Comparison of ENCODE assay signal across 25 cellular contexts in genomic region chr13:110973007-110973700, GRCh38. TPM values are rescaled to one million over a fixed set of nuclear protein-coding genes. Genes with fewer than 3 reads are reported as not detected.
DNase-seq lines count a peak whose midpoint lies in the region; ATAC-seq, FAIRE-seq and TF ChIP-seq lines count a peak whose summit lies in the region.
"Had no signal": no experiment of that assay in that cellular context is flagged by ENCODE, and none has a peak within 500 bp of the region (broad histone marks: within the 10 kb centered on the region; RNA-seq: fewer than 3 reads in every experiment).

No MANE protein-coding gene starts in this region.

- H2AK5ac ChIP-seq in mesenchymal stem cell (ENCODE audit: low read length, severe bottlenecking): no peak overlapping the region

- H3K18ac ChIP-seq in mesenchymal stem cell (ENCODE audit: low read depth in 1 of 2, low read length in 2 of 2): no peak overlapping the region

- no peaks in the 10 kb centered on the region for H3K79me2 ChIP-seq in endothelial cell of umbilical vein (ENCODE audit: control insufficient read depth, insufficient read depth, low read length)

- BruUV-seq in endothelial cell of umbilical vein (replicated peaks; lab: Mats Ljungman, UMichigan): no TSS peak

- H3K4me3 Mint-ChIP-seq in activated T-helper 2 cell treated with anti-CD3 and anti-CD28 coated beads, Interferon-gamma antibody, Interleukin-2, Interleukin-4, amounts not matched to agents 10 μg/mL and 5 μg/mL and 100 μg/mL, durations not matched to agents 14 hours and 24 hours and 36 hours (ENCODE audit: low read depth): no peak overlapping the region
- H3K4me3 Mint-ChIP-seq: CD4-positive, CD25-positive, alpha-beta regulatory T cell; CD8-positive, alpha-beta memory T cell; HFFc6 had no signal

- no peak overlapping the region for H2BK12ac ChIP-seq in mesenchymal stem cell (ENCODE audit: low read length in 2 of 2)

- H4K8ac ChIP-seq in mesenchymal stem cell (ENCODE audit: low read length): no peak overlapping the region

- no peaks in the 10 kb centered on the region for H3K9me3 ChIP-seq in HEK293 (ENCODE audit: control insufficient read depth, insufficient read depth, low read depth, low read length)
- H3K9me3 ChIP-seq in endothelial cell of umbilical vein (replicated peaks; ENCODE audit: control insufficient read depth, insufficient read depth, low read length): no peaks in the 10 kb centered on the region
- H3K9me3 ChIP-seq in mesenchymal stem cell (ENCODE audit: control insufficient read depth, low read length): peaks cover 15% of the 10 kb centered on the region
- H3K9me3 ChIP-seq: BE2C, HAP-1 had no signal

- H3K4me3 ChIP-seq in HEK293 (ENCODE audit: low read depth, low read length) (no peak overlapping the region), endothelial cell of umbilical vein (replicated peaks in 1 of 3; ENCODE audit: insufficient read depth in 1 of 3, low read depth in 1 of 3, low read length in 3 of 3) (no peak overlapping the region), mesenchymal stem cell (ENCODE audit: insufficient read depth in 1 of 2, low read depth in 1 of 2, low read length in 2 of 2) (no peak overlapping the region)
- H3K4me3 ChIP-seq: GM23248, HAP-1 had no signal

- no peaks in the 10 kb centered on the region for H3K79me1 ChIP-seq in mesenchymal stem cell (replicated peaks; ENCODE audit: low read length, poor library complexity, severe bottlenecking)

- H3K23ac ChIP-seq in mesenchymal stem cell (ENCODE audit: low read length in 2 of 2): no peak overlapping the region

- H3K27me3 Mint-ChIP-seq in activated T-helper 2 cell treated with anti-CD3 and anti-CD28 coated beads, Interferon-gamma antibody, Interleukin-2, Interleukin-4, amounts not matched to agents 10 μg/mL and 5 μg/mL and 100 μg/mL, durations not matched to agents 14 hours and 24 hours and 36 hours (ENCODE audit: low read depth): peaks cover 12% of the 10 kb centered on the region

- POLR2A ChIA-PET in HEK293 (lab: Yijun Ruan, JAX): no interaction called here
- POLR2A ChIA-PET in endothelial cell of umbilical vein (lab: Charles Lee): no interaction called here

- H2AFZ ChIP-seq in endothelial cell of umbilical vein (ENCODE audit: low read depth, low read length): no peak overlapping the region
- no peak overlapping the region for H2AFZ ChIP-seq in mesenchymal stem cell (ENCODE audit: low read depth, low read length)
- H2AFZ ChIP-seq: GM23248 had no signal

- H2BK5ac ChIP-seq in mesenchymal stem cell (ENCODE audit: low read depth, low read length, poor library complexity, severe bottlenecking): no peak overlapping the region

- peaks cover 15% of the 10 kb centered on the region for H3K36me3 Mint-ChIP-seq in activated T-helper 2 cell treated with anti-CD3 and anti-CD28 coated beads, Interferon-gamma antibody, Interleukin-2, Interleukin-4, amounts not matched to agents 10 μg/mL and 5 μg/mL and 100 μg/mL, durations not matched to agents 14 hours and 24 hours and 36 hours (ENCODE audit: low read depth)
- H3K36me3 Mint-ChIP-seq: CD4-positive, CD25-positive, alpha-beta regulatory T cell; CD8-positive, alpha-beta memory T cell; IgD-negative memory B cell had no signal

- H2BK120ac ChIP-seq in mesenchymal stem cell (ENCODE audit: low read depth, low read length): no peak overlapping the region

- H3K27ac ChIP-seq in HEK293 (ENCODE audit: extremely low read depth, low read depth, low read length) (no peak overlapping the region), endothelial cell of umbilical vein (ENCODE audit: insufficient read depth, low read depth, low read length) (no peak overlapping the region), mesenchymal stem cell (ENCODE audit: low read length, poor library complexity, severe bottlenecking) (no peak overlapping the region)
- H3K27ac ChIP-seq: GM23248 had no signal

- H4K20me1 ChIP-seq in endothelial cell of umbilical vein (replicated peaks; ENCODE audit: control insufficient read depth, extremely low read depth, insufficient read depth, low read length): no peaks in the 10 kb centered on the region

- TF ChIP-seq CTCF in HEK293 (tag by site-specific recombination; IDR thresholded peaks at IDR 0.05) (no peak), endothelial cell of umbilical vein (IDR thresholded peaks at IDR 0.05; ENCODE audit: extremely low read depth in 1 of 2, insufficient read depth in 1 of 2, low read depth in 1 of 2, low read length in 2 of 2) (no peak)

- no CpG with 5 or more reads among the region's 1 CpG for WGBS in mesenchymal stem cell

- dilution Hi-C loops in endothelial cell of umbilical vein (cut with MboI; ENCODE audit: extremely low pct_ligation_motif_present, low sequenced_read_pairs): no loop called here

- H3K4me2 ChIP-seq in endothelial cell of umbilical vein (ENCODE audit: insufficient read depth, low read length) (no peak overlapping the region), mesenchymal stem cell (ENCODE audit: low read length, poor library complexity, severe bottlenecking) (no peak overlapping the region)

- no peak overlapping the region for H4K91ac ChIP-seq in mesenchymal stem cell (ENCODE audit: low read length)

- H3K9me3 Mint-ChIP-seq in activated T-helper 2 cell treated with anti-CD3 and anti-CD28 coated beads, Interferon-gamma antibody, Interleukin-2, Interleukin-4, amounts not matched to agents 10 μg/mL and 5 μg/mL and 100 μg/mL, durations not matched to agents 14 hours and 24 hours and 36 hours: peaks cover 30% of the 10 kb centered on the region

- H3K14ac ChIP-seq in mesenchymal stem cell (ENCODE audit: low read length in 2 of 2): no peak overlapping the region

- H3K27ac Mint-ChIP-seq in activated T-helper 2 cell treated with anti-CD3 and anti-CD28 coated beads, Interferon-gamma antibody, Interleukin-2, Interleukin-4, amounts not matched to agents 10 μg/mL and 5 μg/mL and 100 μg/mL, durations not matched to agents 14 hours and 24 hours and 36 hours: peak overlapping the region; percentile 19
- H3K27ac Mint-ChIP-seq: CD4-positive, CD25-positive, alpha-beta regulatory T cell; CD8-positive, alpha-beta memory T cell; HFFc6 had no signal

- H3K9me1 ChIP-seq in endothelial cell of umbilical vein (replicated peaks; ENCODE audit: control insufficient read depth, extremely low read depth, insufficient read depth, low read length): no peaks in the 10 kb centered on the region

- H3K36me3 ChIP-seq in HEK293 (ENCODE audit: control insufficient read depth in 2 of 2, insufficient read depth in 1 of 2, low read length in 2 of 2) (no peaks in the 10 kb centered on the region), endothelial cell of umbilical vein (ENCODE audit: control insufficient read depth in 2 of 2, extremely low read depth in 1 of 2, insufficient read depth in 2 of 2, low read length in 2 of 2) (no peaks in the 10 kb centered on the region), mesenchymal stem cell (ENCODE audit: control insufficient read depth in 1 of 2, insufficient read depth in 2 of 2, low read depth in 1 of 2, low read length in 2 of 2) (no peaks in the 10 kb centered on the region)
- H3K36me3 ChIP-seq: BE2C, HAP-1 had no signal

- intact Hi-C loops in activated T-helper 2 cell treated with anti-CD3 and anti-CD28 coated beads, Interferon-gamma antibody, Interleukin-2, Interleukin-4, amounts not matched to agents 10 μg/mL and 5 μg/mL and 100 μg/mL, durations not matched to agents 14 hours and 24 hours and 36 hours (cut with micrococcal nuclease): no loop called here
- intact Hi-C loops in endothelial cell of umbilical vein (cut with micrococcal nuclease): no loop called here

- H3K4me1 ChIP-seq in HEK293 (ENCODE audit: control insufficient read depth, insufficient read depth, low read length) (no peaks in the 10 kb centered on the region), endothelial cell of umbilical vein (ENCODE audit: control insufficient read depth, extremely low read depth, insufficient read depth, low read length) (no peaks in the 10 kb centered on the region), mesenchymal stem cell (ENCODE audit: control insufficient read depth, insufficient read depth, low read depth, low read length) (no peaks in the 10 kb centered on the region)
- H3K4me1 ChIP-seq: BE2C, HAP-1 had no signal

- H3K27me3 ChIP-seq in endothelial cell of umbilical vein (ENCODE audit: control insufficient read depth in 2 of 2, insufficient read depth in 2 of 2, low read length in 2 of 2) (peaks cover 12 to 16% of the 10 kb centered on the region in 2 experiments), mesenchymal stem cell (ENCODE audit: control insufficient read depth in 1 of 2, insufficient read depth in 1 of 2, low read length in 2 of 2) (no peaks in the 10 kb centered on the region)

- FAIRE-seq in endothelial cell of umbilical vein (lab: Jason Lieb, UNC): no peak
- FAIRE-seq: A204.1, GM12891, GM19239, HepG2 had no signal

- CTCF ChIA-PET in HEK293 (lab: Yijun Ruan, JAX) (no interaction called here), endothelial cell of umbilical vein (lab: Charles Lee) (no interaction called here)

- no peak for ATAC-seq in HG02588 (IDR thresholded peaks at IDR 0.05; ENCODE audit: unreplicated experiment)
- ATAC-seq in GM21360 (IDR thresholded peaks at IDR 0.05; ENCODE audit: unreplicated experiment): no peak
- ATAC-seq: HepG2 had no signal

- H3K4me1 Mint-ChIP-seq in activated T-helper 2 cell treated with anti-CD3 and anti-CD28 coated beads, Interferon-gamma antibody, Interleukin-2, Interleukin-4, amounts not matched to agents 10 μg/mL and 5 μg/mL and 100 μg/mL, durations not matched to agents 14 hours and 24 hours and 36 hours (ENCODE audit: low read depth): peaks cover 15% of the 10 kb centered on the region
- H3K4me1 Mint-ChIP-seq: CD4-positive, CD25-positive, alpha-beta regulatory T cell; CD8-positive, alpha-beta memory T cell; IgD-negative memory B cell had no signal

- no peak for TF ChIP-seq POLR2A in endothelial cell of umbilical vein (IDR thresholded peaks at IDR 0.05; ENCODE audit: low read depth, low read length)

- no peak overlapping the region for H3K9ac ChIP-seq in endothelial cell of umbilical vein (replicated peaks; ENCODE audit: extremely low read depth, insufficient read depth, low read length)
- no peak overlapping the region for H3K9ac ChIP-seq in mesenchymal stem cell (ENCODE audit: low read length)
- H3K9ac ChIP-seq: GM23248 had no signal

- no peak overlapping the region for H2BK15ac ChIP-seq in mesenchymal stem cell (ENCODE audit: low read depth, poor library complexity, severe bottlenecking)

- no peak overlapping the region for H3K4ac ChIP-seq in mesenchymal stem cell (ENCODE audit: low read depth in 1 of 2, low read length in 2 of 2)

- no peak for DNase-seq in activated T-helper 2 cell treated with anti-CD3 and anti-CD28 coated beads, Interferon-gamma antibody, Interleukin-2, Interleukin-4, amounts not matched to agents 10 μg/mL and 5 μg/mL and 100 μg/mL, durations not matched to agents 14 hours and 24 hours and 36 hours (ENCODE audit: low spot score)
- peak; percentile 19 for DNase-seq in endothelial cell of umbilical vein (ENCODE audit: low read depth, low spot score)
- DNase-seq in NCI-H1092 (lab: John Stamatoyannopoulos, UW): no peak
- DNase-seq in mesenchymal stem cell: no peak
- DNase-seq: ACHN; BE2C; C1 segment of cervical spinal cord; CD4-positive, CD25-positive, alpha-beta regulatory T cell; CD8-positive, alpha-beta memory T cell; COR-L47; DMS 273 treated with DMSO at 0.1 percent for 48 hours; DMS53; DND-41; EL; GM23248; HFFc6 had no signal

RNA-seq across cellular contexts. Expression of gene ANKRD10, which starts 58.3 kb away (rescaled TPM):
- 111 and 120 TPM in 2 replicates for total RNA-seq in activated T-helper 2 cell treated with anti-CD3 and anti-CD28 coated beads, Interferon-gamma antibody, Interleukin-2, Interleukin-4, amounts not matched to agents 10 μg/mL and 5 μg/mL and 100 μg/mL, durations not matched to agents 14 hours and 24 hours and 36 hours
- total RNA-seq in endothelial cell of umbilical vein: 83.1 and 94.1 TPM in 2 replicates
- 43.8 and 44.5 TPM in 2 replicates for polyA plus RNA-seq in endothelial cell of umbilical vein
- 21.4 and 27.7 TPM in 2 replicates for polyA plus RNA-seq in endothelial cell of umbilical vein (2011; cell fraction: cytosol; rRNA removed)
- 279 and 295 TPM in 2 replicates for polyA plus RNA-seq in endothelial cell of umbilical vein (2011; cell fraction: nucleus; rRNA removed)
- 43.9 and 50.4 TPM in 2 replicates for polyA plus RNA-seq in endothelial cell of umbilical vein (2012)
- polyA minus RNA-seq in endothelial cell of umbilical vein: 89.2 and 94.7 TPM in 2 replicates
- polyA minus RNA-seq in endothelial cell of umbilical vein (2011; cell fraction: cytosol; rRNA and poly(A)+ RNA removed): 48.4 TPM
- 230 and 241 TPM in 2 replicates for polyA minus RNA-seq in endothelial cell of umbilical vein (2011; cell fraction: nucleus; rRNA and poly(A)+ RNA removed)
- polyA plus RNA-seq in mesenchymal stem cell (2013, experiment 1 of 2): 34.0 TPM
- 33.7 TPM for polyA plus RNA-seq in mesenchymal stem cell (2013, experiment 2 of 2)
